Comparison of ENCODE assay signal across 4 cellular contexts in genomic region chr3:187651282-187651681, GRCh38. TPM values are rescaled to one million over a fixed set of nuclear protein-coding genes. Genes with fewer than 3 reads are reported as not detected.
"Had no signal": no experiment of that assay in that cellular context is flagged by ENCODE, and none has a peak within 500 bp of the region (broad histone marks: within the 10 kb centered on the region; RNA-seq: fewer than 3 reads in every experiment).

No MANE protein-coding gene starts in this region.

- DNase-seq: GDM1, GF-D8 had no signal

- ATAC-seq: GM12878 had no signal

- H3K4me3 ChIP-seq: GM12878 had no signal

RNA-seq across cellular contexts. Expression of gene SST, which starts 18.9 kb away (rescaled TPM):
- total RNA-seq: G401 had no signal

RNA-seq across cellular contexts. Expression of gene RTP2, which starts 51.1 kb away (rescaled TPM):
- total RNA-seq: G401, GM12878 had no signal
